Comparison of ENCODE assay signal across 19 cellular contexts in the genomic region with DNA sequence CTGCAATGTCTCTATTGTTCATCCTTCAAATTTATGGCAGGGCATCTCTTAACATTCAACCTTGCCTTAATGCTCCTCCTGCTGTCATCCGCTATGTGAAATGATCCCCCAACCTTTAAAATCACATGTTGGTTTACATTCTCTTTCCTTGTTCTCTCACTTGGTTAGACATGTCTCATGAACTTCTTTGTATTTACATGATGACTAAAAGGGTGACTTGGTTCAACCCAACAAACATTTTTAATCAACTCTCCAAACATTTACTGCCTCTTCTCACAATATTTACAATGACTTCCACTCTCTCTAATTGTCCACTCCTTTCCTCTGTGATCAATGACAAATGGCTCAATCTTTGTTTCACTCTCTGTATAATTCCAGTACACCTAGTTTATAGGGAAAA.
A peak's percentile ranks its signal among the peaks of the same experiment; 100 is the strongest.
DNase-seq lines count a peak whose midpoint lies in the region; TF ChIP-seq lines count a peak whose summit lies in the region.
"Had no signal": no experiment of that assay in that cellular context is flagged by ENCODE, and none has a peak within 500 bp of the region (broad histone marks: within the 10 kb centered on the region; RNA-seq: fewer than 3 reads in every experiment).

No MANE protein-coding gene starts in this region.

- no peaks in the 10 kb centered on the region for H3K9me3 Mint-ChIP-seq in type B pancreatic cell
- H3K9me3 Mint-ChIP-seq: CD8-positive, alpha-beta memory T cell had no signal

- peak; percentile 46 for DNase-seq in DMS53 (lab: John Stamatoyannopoulos, UW)
- peak; percentile 32 for DNase-seq in NCI-H69 (lab: John Stamatoyannopoulos, UW)
- DNase-seq in epithelial cell of esophagus (ENCODE audit: low read depth), result peak; percentile 14
- no peak for DNase-seq in type B pancreatic cell (ENCODE audit: extremely low spot score, unreplicated experiment)
- no peak for DNase-seq in NK-92 (lab: John Stamatoyannopoulos, UW; ENCODE audit: unreplicated experiment)
- no peak for DNase-seq in NCI-H2081 (lab: John Stamatoyannopoulos, UW)
- no peak for DNase-seq in NCI-H1417 treated with DMSO at 0.1 percent for 48 hours (lab: John Stamatoyannopoulos, UW)
- DNase-seq: ACHN; BE2C; C1 segment of cervical spinal cord; CD4-positive, CD25-positive, alpha-beta regulatory T cell; CD8-positive, alpha-beta memory T cell; COR-L47; DMS 273 treated with DMSO at 0.1 percent for 48 hours; DMS79; GDM1; GM23248 had no signal

- no peak overlapping the region for H3K4me3 ChIP-seq in epithelial cell of esophagus (ENCODE audit: low read length)
- H3K4me3 ChIP-seq: GM23248, HAP-1 had no signal

- H3K36me3 Mint-ChIP-seq in type B pancreatic cell, result no peaks in the 10 kb centered on the region
- H3K36me3 Mint-ChIP-seq: CD4-positive, CD25-positive, alpha-beta regulatory T cell had no signal

- H3K4me1 Mint-ChIP-seq in type B pancreatic cell (ENCODE audit: unreplicated experiment), result no peaks in the 10 kb centered on the region
- H3K4me1 Mint-ChIP-seq: CD4-positive, CD25-positive, alpha-beta regulatory T cell; CD8-positive, alpha-beta memory T cell had no signal

- H3K27ac Mint-ChIP-seq in type B pancreatic cell, result peak overlapping the region; percentile 16
- H3K27ac Mint-ChIP-seq: CD4-positive, CD25-positive, alpha-beta regulatory T cell; CD8-positive, alpha-beta memory T cell; IgD-negative memory B cell had no signal

- H3K27me3 Mint-ChIP-seq in type B pancreatic cell, result no peaks in the 10 kb centered on the region
- H3K27me3 Mint-ChIP-seq: CD4-positive, CD25-positive, alpha-beta regulatory T cell; CD8-positive, alpha-beta memory T cell; IgD-negative memory B cell had no signal

- peak overlapping the region; percentile 3 for H3K4me3 Mint-ChIP-seq in type B pancreatic cell
- H3K4me3 Mint-ChIP-seq: CD4-positive, CD25-positive, alpha-beta regulatory T cell; CD8-positive, alpha-beta memory T cell; IgD-negative memory B cell had no signal

- no peak for TF ChIP-seq CTCF in epithelial cell of esophagus (IDR thresholded peaks at IDR 0.05; ENCODE audit: insufficient read depth, low read depth, low read length, missing control alignments)
- no peak for TF ChIP-seq CTCF in type B pancreatic cell (conservative IDR thresholded peaks at IDR 0.05)

Comparison
In these comparisons a context has a peak if more than half of its experiments do, and no peak if none do; other contexts are left out.
1. DNase-seq: peak in DMS53 (single experiment), NCI-H69 (single experiment) and epithelial cell of esophagus (single experiment); none in type B pancreatic cell (single experiment), NK-92 (single experiment), NCI-H2081 (0 of 2) and NCI-H1417 treated with DMSO at 0.1 percent for 48 hours (single experiment).